Comparison of ENCODE assay signal across 8 cellular contexts in genomic region chr1:29121951-29122661, GRCh38. TPM values are rescaled to one million over a fixed set of nuclear protein-coding genes. Genes with fewer than 3 reads are reported as not detected.
DNase-seq lines count a peak whose midpoint lies in the region; ATAC-seq and TF ChIP-seq lines count a peak whose summit lies in the region.

No MANE protein-coding gene starts in this region.

- no peaks in the 10 kb centered on the region; the same call in 1 of the 2 replicates for H4K20me1 ChIP-seq in IMR-90 (ENCODE audit: insufficient read depth, low read length)

- no peaks in the 10 kb centered on the region for H3K9me3 ChIP-seq in IMR-90 (ENCODE audit: control insufficient read depth, insufficient read depth, low read length)
- H3K9me3 ChIP-seq in endodermal cell (ENCODE audit: control insufficient read depth, low read length) = no peaks in the 10 kb centered on the region
- H3K9me3 ChIP-seq in mucosa of stomach (ENCODE audit: control insufficient read depth, low read length) = no peaks in the 10 kb centered on the region

- ATAC-seq in IMR-90 (ENCODE audit: low read depth) (peak; percentile 5), GM21723 (IDR thresholded peaks at IDR 0.05; ENCODE audit: unreplicated experiment) (no peak), HG03457 (IDR thresholded peaks at IDR 0.05; ENCODE audit: unreplicated experiment) (no peak)

- in situ Hi-C loops in IMR-90 (cut with MboI; ENCODE audit: low sequenced_read_pairs) = no loop called here

- H3K4me3 ChIP-seq in AG10803 (ENCODE audit: low read length) = peak overlapping the region; percentile 80
- H3K4me3 ChIP-seq in IMR-90 (ENCODE audit: insufficient read depth, low read depth, low read length) = peak overlapping the region; percentile 54
- peak overlapping the region; percentile 86 for H3K4me3 ChIP-seq in endodermal cell (ENCODE audit: low read length)
- H3K4me3 ChIP-seq in mucosa of stomach (ENCODE audit: low read length) = no peak overlapping the region

- H2AFZ ChIP-seq in IMR-90 (replicated peaks; ENCODE audit: low read length, poor library complexity) = peak overlapping the region; percentile 88

- no peaks in the 10 kb centered on the region for H3K9me3 Mint-ChIP-seq in endodermal cell

- WGBS in IMR-90 (ENCODE audit: extremely low coverage in 2 of 2, insufficient read length in 1 of 2), 2 experiments = 11% methylated on average over 32 of the region's 75 CpGs; no CpG with 5 or more reads in 1 of the 2 experiments
- 1 to 2% methylated on average over 10 to 75 of the region's 75 CpGs for WGBS in endodermal cell (ENCODE audit: insufficient coverage in 1 of 2, insufficient read length in 1 of 2), 2 experiments

- peak overlapping the region; percentile 92 for H3K27ac Mint-ChIP-seq in endodermal cell

- H2BK15ac ChIP-seq in IMR-90 (ENCODE audit: low read depth, low read length) = no peak overlapping the region

- H2AK5ac ChIP-seq in IMR-90 (ENCODE audit: low read depth, low read length) = 0 out of 2 replicates have a peak overlapping the region, but pooled peaks have one; percentile 24

- H3K36me3 ChIP-seq in IMR-90 (ENCODE audit: control insufficient read depth, insufficient read depth, low read length) = no peaks in the 10 kb centered on the region
- H3K36me3 ChIP-seq in endodermal cell (ENCODE audit: control insufficient read depth, insufficient read depth, low read length) = peaks cover 14% of the 10 kb centered on the region
- H3K36me3 ChIP-seq in mucosa of stomach (ENCODE audit: control insufficient read depth, insufficient read depth, low read length) = no peaks in the 10 kb centered on the region

- peaks cover 12% of the 10 kb centered on the region for H3K4me1 Mint-ChIP-seq in endodermal cell

- H2AK9ac ChIP-seq in IMR-90 (replicated peaks; ENCODE audit: low read depth, low read length, poor library complexity) = peak overlapping the region; percentile 99

- no peaks in the 10 kb centered on the region for H3K27me3 Mint-ChIP-seq in endodermal cell (ENCODE audit: insufficient read depth)

- no TSS peak for BruUV-seq in IMR-90 (replicated peaks; lab: Mats Ljungman, UMichigan)

- CTCF ChIA-PET in IMR-90 (lab: Yijun Ruan, JAX) = interaction anchor here (0.7 kb wide), 1 partner anchor 92 kb away, joined by 3 read pairs; no protein-coding TSS in a partner anchor

- peak overlapping the region; percentile 37; the same call in 1 of the 2 replicates for H3K18ac ChIP-seq in IMR-90 (ENCODE audit: low read depth, low read length)

- H3K27ac ChIP-seq in IMR-90 (ENCODE audit: insufficient read depth, low read length) (peak overlapping the region; percentile 81), endodermal cell (ENCODE audit: low read depth, low read length) (no peak overlapping the region)

- H2BK20ac ChIP-seq in IMR-90 (ENCODE audit: low read depth, low read length) = no peak overlapping the region

- 0 out of 2 replicates have a peak overlapping the region, but pooled peaks have one; percentile 59 for H4K91ac ChIP-seq in IMR-90 (ENCODE audit: insufficient read depth, low read depth, low read length)

- TF ChIP-seq RAD21 in IMR-90 (IDR thresholded peaks at IDR 0.05; ENCODE audit: low read length) = no peak

- H3K4me1 ChIP-seq in IMR-90 (ENCODE audit: control insufficient read depth, insufficient read depth, low read length) = peaks cover 17% of the 10 kb centered on the region
- peaks cover 8% of the 10 kb centered on the region for H3K4me1 ChIP-seq in endodermal cell (ENCODE audit: control insufficient read depth, insufficient read depth, low read length)
- H3K4me1 ChIP-seq in mucosa of stomach (ENCODE audit: control insufficient read depth, insufficient read depth, low read length) = peaks cover 21% of the 10 kb centered on the region

- peaks cover 0 to 13% of the 10 kb centered on the region in 2 experiments; a peak in 1 of 4 replicates for H3K79me1 ChIP-seq in IMR-90 (ENCODE audit: low read depth in 1 of 2, low read length in 2 of 2)

- H3K9ac ChIP-seq in IMR-90 (ENCODE audit: low read depth, low read length) = peak overlapping the region; percentile 67
- peak overlapping the region; percentile 83 for H3K9ac ChIP-seq in endodermal cell (ENCODE audit: extremely low read depth, low read length, poor library complexity, severe bottlenecking)
- peak overlapping the region; percentile 55 for H3K9ac ChIP-seq in mucosa of stomach (ENCODE audit: low read length)

- intact Hi-C loops in IMR-90 (cut with micrococcal nuclease) = loop anchor here (2.0 to 5.0 kb wide), 2 partner anchors 59 to 240 kb away; partner anchors contain the start of gene SRSF4

- TF ChIP-seq CTCF in AG10803 (conservative IDR thresholded peaks at IDR 0.05; ENCODE audit: low read length) = no peak
- TF ChIP-seq CTCF in IMR-90 (conservative IDR thresholded peaks at IDR 0.05; ENCODE audit: low read depth, low read length) = no peak
- TF ChIP-seq CTCF in endodermal cell (conservative IDR thresholded peaks at IDR 0.05) = no peak

- peak overlapping the region; percentile 46; the same call in 1 of the 2 replicates for H3K4ac ChIP-seq in IMR-90 (ENCODE audit: low read depth, low read length)

- peak overlapping the region; percentile 10; the same call in 1 of the 2 replicates for H3K56ac ChIP-seq in IMR-90 (ENCODE audit: extremely low read depth, insufficient read depth, low read length)

- peak overlapping the region; percentile 24; the same call in 1 of the 2 replicates for H3K23ac ChIP-seq in IMR-90 (ENCODE audit: low read depth, low read length)

- peak overlapping the region; percentile 79 for H3K4me3 Mint-ChIP-seq in endodermal cell

- H4K8ac ChIP-seq in IMR-90 (ENCODE audit: low read depth in 2 of 2, low read length in 2 of 2) = peak overlapping the region; percentile 3 to 84; a peak in 2 of 4 replicates

- H3K36me3 Mint-ChIP-seq in endodermal cell (ENCODE audit: low read depth) = peaks cover 16% of the 10 kb centered on the region

- peak; percentile 20 for DNase-seq in AG10803 (ENCODE audit: low read depth)
- peak; percentile 14 for DNase-seq in IMR-90
- peak; percentile 93 for DNase-seq in endodermal cell
- DNase-seq in DMS114 treated with DMSO at 0.1 percent for 48 hours (lab: John Stamatoyannopoulos, UW; ENCODE audit: unreplicated experiment) = no peak
- no peak for DNase-seq in activated CD4-positive, alpha-beta T cell treated with anti-CD3 and anti-CD28 coated beads, Interleukin-2, amount 50 U/mL, for 4 hours

- peak overlapping the region; percentile 10 for H2BK5ac ChIP-seq in IMR-90 (ENCODE audit: low read depth, low read length, poor library complexity, severe bottlenecking)

- H3K9me1 ChIP-seq in IMR-90 (ENCODE audit: insufficient read depth, low read length) = no peaks in the 10 kb centered on the region; the same call in 1 of the 2 replicates

- H4K5ac ChIP-seq in IMR-90 (ENCODE audit: low read depth, low read length) = no peak overlapping the region; the same call in 1 of the 2 replicates

- H3K27me3 ChIP-seq in IMR-90 (ENCODE audit: control insufficient read depth, insufficient read depth, low read length) = no peaks in the 10 kb centered on the region
- no peaks in the 10 kb centered on the region for H3K27me3 ChIP-seq in endodermal cell (ENCODE audit: control insufficient read depth, insufficient read depth, low read length, poor library complexity, severe bottlenecking)
- peaks cover 54% of the 10 kb centered on the region for H3K27me3 ChIP-seq in mucosa of stomach (ENCODE audit: control insufficient read depth, insufficient read depth, low read length)

- H3K4me2 ChIP-seq in IMR-90 (ENCODE audit: low read depth, low read length) = peak overlapping the region; percentile 69

- dilution Hi-C loops in IMR-90 (cut with HindIII; ENCODE audit: low sequenced_read_pairs, unreplicated experiment) = no loop called here

- POLR2A ChIA-PET in IMR-90 (lab: Charles Lee; ENCODE audit: unreplicated experiment) = no interaction called here

- peak overlapping the region; percentile 25; the same call in 1 of the 2 replicates for H3K14ac ChIP-seq in IMR-90 (replicated peaks; ENCODE audit: low read depth, low read length)

- no peak overlapping the region; the same call in 1 of the 2 replicates for H2BK120ac ChIP-seq in IMR-90 (ENCODE audit: low read depth, low read length)

- TF ChIP-seq POLR2A in IMR-90 (IDR thresholded peaks at IDR 0.05; ENCODE audit: low read depth, low read length) = no peak

TF ChIP-seq in IMR-90, 13 proteins besides CTCF, POLR2A, EP300 and RAD21 (continues in another document):
- TF ChIP-seq RCOR1 (IDR thresholded peaks at IDR 0.05; ENCODE audit: insufficient replicate concordance, low read length) (no peak), MAZ (IDR thresholded peaks at IDR 0.05; ENCODE audit: borderline replicate concordance, low read depth, low read length) (no peak), CEBPB (IDR thresholded peaks at IDR 0.05; ENCODE audit: low read depth, low read length) (no peak), BHLHE40 (IDR thresholded peaks at IDR 0.05; ENCODE audit: low read depth, low read length) (no peak), RFX5 (IDR thresholded peaks at IDR 0.05; ENCODE audit: low read depth, low read length) (no peak), MXI1 (IDR thresholded peaks at IDR 0.05; ENCODE audit: borderline replicate concordance, low read depth, low read length) (no peak), ELK1 (IDR thresholded peaks at IDR 0.05; ENCODE audit: borderline replicate concordance, low read depth, low read length) (no peak), CHD1 (IDR thresholded peaks at IDR 0.05; ENCODE audit: low read depth, low read length) (no peak)

RNA-seq across cellular contexts. Expression of gene TMEM200B, which starts 1.6 kb away (rescaled TPM):
- 4.2 and 4.8 TPM in 2 replicates for total RNA-seq in IMR-90 (2012; rRNA removed)
- polyA plus RNA-seq in IMR-90 (2012; rRNA removed) = 4.6 and 6.2 TPM in 2 replicates
- 3.8 and 6.7 TPM in 2 replicates for polyA plus RNA-seq in IMR-90 (2012; cell fraction: cytosol; rRNA removed)
- 7.2 and 8.6 TPM in 2 replicates for polyA plus RNA-seq in IMR-90 (2012; cell fraction: nucleus; rRNA removed; ENCODE audit: low replicate concordance)
- 10 to 100 TPM; 36.0 to 49.4 TPM for total RNA-seq in endodermal cell
- 8.4 TPM for polyA plus RNA-seq in endodermal cell (2013, experiment 1 of 2)
- 8.4 TPM for polyA plus RNA-seq in endodermal cell (2013, experiment 2 of 2)

RNA-seq across cellular contexts. Expression of gene SRSF4, which starts 59.6 kb away (rescaled TPM):
- total RNA-seq in IMR-90 (2012; rRNA removed) (20.8 and 38.6 TPM in 2 replicates), endodermal cell (100 to 1,000 TPM in 1 of 2 donors, 10 to 100 TPM in 1; 89.1 to 107 TPM)
- polyA plus RNA-seq in IMR-90 (2012; rRNA removed) = 37.8 and 48.5 TPM in 2 replicates
- polyA plus RNA-seq in IMR-90 (2012; cell fraction: cytosol; rRNA removed) = 20.4 and 21.2 TPM in 2 replicates
- 75.0 and 295 TPM in 2 replicates for polyA plus RNA-seq in IMR-90 (2012; cell fraction: nucleus; rRNA removed; ENCODE audit: low replicate concordance)
- polyA plus RNA-seq in endodermal cell (2013, experiment 1 of 2) = 101 TPM
- 85.0 TPM for polyA plus RNA-seq in endodermal cell (2013, experiment 2 of 2)

Comparison
In these comparisons a context has a peak if more than half of its experiments do, and no peak if none do; other contexts are left out.
1. DNase-seq: peak in AG10803 (single experiment), IMR-90 (single experiment) and endodermal cell (single experiment); none in DMS114 treated with DMSO at 0.1 percent for 48 hours (single experiment) and activated CD4-positive, alpha-beta T cell treated with anti-CD3 and anti-CD28 coated beads, Interleukin-2, amount 50 U/mL, for 4 hours (0 of 2).
2. Peak in every context shown above with its lines, with median percentiles within 50 percentile points of each other: H3K9ac ChIP-seq.